Comparison of ENCODE assay signal across 26 cellular contexts in genomic region chr6:168674595-168674994, GRCh38.
"Had no signal": no experiment of that assay in that cellular context is flagged by ENCODE, and none has a peak within 500 bp of the region (broad histone marks: within the 10 kb centered on the region; RNA-seq: fewer than 3 reads in every experiment).

No MANE protein-coding gene starts in this region.

- H3K9me3 ChIP-seq: gastrocnemius medialis, mucosa of descending colon, prostate gland, right lobe of liver, thoracic aorta, tibial nerve had no signal

- H2AFZ ChIP-seq: hepatocyte had no signal

- H3K27me3 ChIP-seq: dorsolateral prefrontal cortex, gastrocnemius medialis, right lobe of liver, tibial nerve had no signal

- H3K4me3 ChIP-seq: dorsolateral prefrontal cortex, gastrocnemius medialis, hepatocyte, lung, mucosa of descending colon, prostate gland, right lobe of liver, thoracic aorta, tibial nerve had no signal

- H3K4me1 Mint-ChIP-seq: memory B cell; stimulated activated naive B cell treated with anti-CD40 and anti-IgM and Interleukin-4, amounts not matched to agents 10 μg/mL and 1 μg/mL and 100 μg/mL, for 72 hours had no signal

- DNase-seq: central memory CD4-positive, alpha-beta T cell; dorsolateral prefrontal cortex; effector CD8-positive, alpha-beta T cell; endodermal cell; foreskin fibroblast; gastrocnemius medialis; left colon; mucosa of descending colon; naive thymus-derived CD4-positive, alpha-beta T cell; nucleus accumbens; small intestine; stimulated activated CD4-positive, alpha-beta T cell treated with anti-CD3 and anti-CD28 coated beads, Interleukin-15, amount 100 ng/mL, for 24 hours; stimulated activated CD4-positive, alpha-beta T cell treated with anti-CD3 and anti-CD28 coated beads, Interleukin-2, amount 100 ng/mL, for 48 hours; stimulated activated naive B cell treated with anti-CD40 and anti-IgM and Interleukin-4, amounts not matched to agents 10 μg/mL and 1 μg/mL and 100 μg/mL, for 72 hours had no signal

- H3K4me3 Mint-ChIP-seq: endodermal cell; memory B cell; mesothelial cell of epicardium; naive thymus-derived CD4-positive, alpha-beta T cell; nephron; stimulated activated naive B cell treated with anti-CD40 and anti-IgM and Interleukin-4, amounts not matched to agents 10 μg/mL and 1 μg/mL and 100 μg/mL, for 72 hours; stimulated activated naive CD8-positive, alpha-beta T cell treated with anti-CD3 and anti-CD28 coated beads, Interleukin-15, Interleukin-2, amounts not matched to agents 100 ng/mL and 50 ng/mL, for 24 hours had no signal

- H3K27me3 Mint-ChIP-seq: stimulated activated naive B cell treated with anti-CD40 and anti-IgM and Interleukin-4, amounts not matched to agents 10 μg/mL and 1 μg/mL and 100 μg/mL, for 72 hours; stimulated activated naive CD8-positive, alpha-beta T cell treated with anti-CD3 and anti-CD28 coated beads, Interleukin-15, Interleukin-2, amounts not matched to agents 100 ng/mL and 50 ng/mL, for 24 hours had no signal

- H3K36me3 ChIP-seq: gastrocnemius medialis, prostate gland, right lobe of liver, thoracic aorta, tibial nerve had no signal

- H3K79me2 ChIP-seq: hepatocyte had no signal

- ATAC-seq: esophagus mucosa; gastrocnemius medialis; left colon; mucosa of descending colon; naive thymus-derived CD4-positive, alpha-beta T cell; right lobe of liver; stimulated activated naive B cell treated with anti-CD40 and anti-IgM and Interleukin-4, amounts not matched to agents 10 μg/mL and 1 μg/mL and 100 μg/mL, for 72 hours had no signal

- H3K4me1 ChIP-seq: gastrocnemius medialis, prostate gland, right lobe of liver, tibial nerve had no signal

- H3K36me3 Mint-ChIP-seq: memory B cell; naive thymus-derived CD4-positive, alpha-beta T cell; stimulated activated naive B cell treated with anti-CD40 and anti-IgM and Interleukin-4, amounts not matched to agents 10 μg/mL and 1 μg/mL and 100 μg/mL, for 72 hours had no signal

- H3K4me2 ChIP-seq: hepatocyte had no signal

- H3K27ac Mint-ChIP-seq: endodermal cell; memory B cell; mesothelial cell of epicardium; naive thymus-derived CD4-positive, alpha-beta T cell; stimulated activated naive B cell treated with anti-CD40 and anti-IgM and Interleukin-4, amounts not matched to agents 10 μg/mL and 1 μg/mL and 100 μg/mL, for 72 hours; stimulated activated naive CD8-positive, alpha-beta T cell treated with anti-CD3 and anti-CD28 coated beads, Interleukin-15, Interleukin-2, amounts not matched to agents 100 ng/mL and 50 ng/mL, for 24 hours had no signal

- H3K9me3 Mint-ChIP-seq: memory B cell; stimulated activated naive CD8-positive, alpha-beta T cell treated with anti-CD3 and anti-CD28 coated beads, Interleukin-15, Interleukin-2, amounts not matched to agents 100 ng/mL and 50 ng/mL, for 24 hours had no signal

- H3K27ac ChIP-seq: dorsolateral prefrontal cortex, epithelial cell of prostate, gastrocnemius medialis, hepatocyte, prostate gland, right lobe of liver, thoracic aorta, tibial nerve had no signal
